In the genomic region with DNA sequence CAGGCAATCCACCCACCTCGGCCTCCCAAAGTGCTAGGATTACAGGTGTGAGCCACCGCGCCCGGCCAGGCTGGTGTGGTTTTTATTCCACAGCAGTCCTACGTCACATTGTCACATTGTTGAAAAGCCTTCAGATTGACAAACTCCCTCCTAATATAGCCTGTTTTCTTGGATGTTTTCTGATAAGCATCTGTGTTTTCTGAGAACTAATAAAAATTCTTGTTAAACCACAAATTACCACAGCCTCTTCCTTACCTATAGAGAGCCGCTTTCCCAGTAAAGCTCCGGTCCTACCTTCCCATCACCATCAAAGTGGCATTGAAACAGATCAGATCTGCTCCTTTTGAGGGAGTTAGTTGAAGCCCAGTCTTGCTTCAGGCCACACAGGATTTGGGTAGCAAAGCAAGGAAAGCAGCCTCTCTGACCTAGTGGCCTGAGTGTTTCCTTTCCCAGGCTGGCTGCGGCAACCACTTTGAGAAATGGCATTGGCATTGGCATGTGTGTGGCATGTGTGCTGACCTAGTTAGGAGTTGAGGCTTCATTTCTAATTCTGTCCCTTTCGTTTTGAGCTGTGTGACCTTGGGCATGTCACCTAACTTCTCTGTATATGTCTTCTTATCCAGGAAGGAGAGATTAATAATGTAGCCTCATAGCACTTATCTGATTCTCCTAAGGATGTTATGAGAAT, we compare ENCODE assay signal across 13 cellular contexts. TPM values are rescaled to one million over a fixed set of nuclear protein-coding genes. Genes with fewer than 3 reads are reported as not detected.
DNase-seq lines count a peak whose midpoint lies in the region; ATAC-seq and TF ChIP-seq lines count a peak whose summit lies in the region.
"Had no signal": no experiment of that assay in that cellular context is flagged by ENCODE, and none has a peak within 500 bp of the region (broad histone marks: within the 10 kb centered on the region; RNA-seq: fewer than 3 reads in every experiment).

No MANE protein-coding gene starts in this region.

- peak overlapping the region; percentile 12 for H3K4me3 ChIP-seq in OCI-LY1 (ENCODE audit: low read depth, low read length, poor library complexity, severe bottlenecking)
- H3K4me3 ChIP-seq in esophagus squamous epithelium, result no peak overlapping the region
- H3K4me3 ChIP-seq in parathyroid adenoma (ENCODE audit: low read depth, low read length), result no peak overlapping the region

- H3K27ac ChIP-seq in OCI-LY1 (ENCODE audit: low read depth, low read length, poor library complexity, severe bottlenecking) (peak overlapping the region; percentile 98), esophagus squamous epithelium (peak overlapping the region; percentile 8 to 90 (median 82)), parathyroid adenoma (peak overlapping the region; percentile 31), RWPE1 (no peak overlapping the region)

- WGBS in esophagus squamous epithelium, 2 donors, result 75 to 85% methylated on average over 9 of the region's 9 CpGs

- CTCF ChIA-PET in RWPE1 (lab: Yijun Ruan, JAX), result no interaction called here

- no peaks in the 10 kb centered on the region for H3F3A ChIP-seq in OCI-LY1 (ENCODE audit: insufficient read depth, low read length)

- in situ Hi-C loops in KBM-7 (cut with MboI; ENCODE audit: low pct_unique_long_range_greater_than_20kb, low sequenced_read_pairs), result no loop called here

- H3K9me3 ChIP-seq in OCI-LY1 (ENCODE audit: low read length), result no peaks in the 10 kb centered on the region
- no peaks in the 10 kb centered on the region for H3K9me3 ChIP-seq in esophagus squamous epithelium
- no peaks in the 10 kb centered on the region for H3K9me3 ChIP-seq in parathyroid adenoma (ENCODE audit: control insufficient read depth, low read length)

- TF ChIP-seq CTCF in OCI-LY1 (IDR thresholded peaks at IDR 0.05; ENCODE audit: low read length) (no peak), esophagus squamous epithelium (IDR thresholded peaks at IDR 0.05) (no peak), parathyroid adenoma (IDR thresholded peaks at IDR 0.05) (no peak), RWPE1 (conservative IDR thresholded peaks at IDR 0.05; ENCODE audit: low read depth) (no peak)

- H3K4me2 ChIP-seq in OCI-LY1 (ENCODE audit: low read length), result peak overlapping the region; percentile 77
- no peak overlapping the region for H3K4me2 ChIP-seq in parathyroid adenoma (ENCODE audit: low read length)

- POLR2A ChIA-PET in RWPE1 (lab: Yijun Ruan, JAX; ENCODE audit: low non-redundant PET), result no interaction called here

- no peaks in the 10 kb centered on the region for H3K79me2 ChIP-seq in OCI-LY1 (ENCODE audit: insufficient read depth, low read length)
- H3K79me2 ChIP-seq in parathyroid adenoma, result peaks cover 70% of the 10 kb centered on the region

- TF ChIP-seq POLR2A in esophagus squamous epithelium (IDR thresholded peaks at IDR 0.05), result no peak

- peak; percentile 69 for DNase-seq in A172 (ENCODE audit: low spot score)
- no peak for DNase-seq in esophagus squamous epithelium (lab: John Stamatoyannopoulos, UW)
- DNase-seq in stimulated activated CD8-positive, alpha-beta memory T cell treated with anti-CD3 and anti-CD28 coated beads, Interleukin-4, amount 100 ng/mL, for 48 hours, result no peak
- DNase-seq in KBM-7, result no peak
- DNase-seq in RWPE1 (ENCODE audit: low spot score), result no peak
- DNase-seq: activated CD4-positive, CD25-positive, alpha-beta regulatory T cell treated with anti-CD3 and anti-CD28 coated beads, Interleukin-2, amount 50 U/mL, for 72 hours; H7; NCI-H1105; NCI-H526 had no signal

- intact Hi-C loops in esophagus squamous epithelium (cut with DNase I), result no loop called here

- peaks cover 82% of the 10 kb centered on the region for H3K4me1 ChIP-seq in OCI-LY1 (ENCODE audit: insufficient read depth, low read length, severe bottlenecking)
- peaks cover 0 to 64% (median 43%) of the 10 kb centered on the region in 3 donors for H3K4me1 ChIP-seq in esophagus squamous epithelium
- H3K4me1 ChIP-seq in parathyroid adenoma, result peaks cover 17% of the 10 kb centered on the region

- H3K36me3 ChIP-seq in OCI-LY1 (ENCODE audit: insufficient read depth, low read length) (no peaks in the 10 kb centered on the region), esophagus squamous epithelium (no peaks in the 10 kb centered on the region), parathyroid adenoma (ENCODE audit: control insufficient read depth, insufficient read depth, low read length) (no peaks in the 10 kb centered on the region)

- H4K20me1 ChIP-seq in OCI-LY1 (ENCODE audit: insufficient read depth, low read length), result no peaks in the 10 kb centered on the region

- no peak for ATAC-seq in GM19324 (IDR thresholded peaks at IDR 0.05; ENCODE audit: low FRiP score, unreplicated experiment)
- ATAC-seq: sciatic nerve had no signal

- H3K9ac ChIP-seq in OCI-LY1 (ENCODE audit: low read length) (peak overlapping the region; percentile 32; the same call in 1 of the 2 replicates), parathyroid adenoma (no peak overlapping the region)

- H3K27me3 ChIP-seq in OCI-LY1 (ENCODE audit: insufficient read depth, low read length) (no peaks in the 10 kb centered on the region), esophagus squamous epithelium (no peaks in the 10 kb centered on the region), parathyroid adenoma (ENCODE audit: control insufficient read depth, insufficient read depth, low read length) (no peaks in the 10 kb centered on the region)

- no peaks in the 10 kb centered on the region for H3K9me2 ChIP-seq in OCI-LY1 (ENCODE audit: low read depth, low read length)

- H2AFZ ChIP-seq in OCI-LY1 (ENCODE audit: low read length), result no peak overlapping the region
- H2AFZ ChIP-seq in parathyroid adenoma, result no peak overlapping the region

RNA-seq across cellular contexts. Expression of a gene that starts 1.7 kb away (rescaled TPM):
- 139 and 149 TPM in 2 replicates for total RNA-seq in A172 (2014; rRNA removed; shearing (Covaris generic))
- total RNA-seq in esophagus squamous epithelium, result 10 to 100 TPM; 11.0 to 80.1 (median 19.4) TPM

RNA-seq across cellular contexts. Expression of a gene that starts 58.9 kb away (rescaled TPM):
- total RNA-seq in A172 (2014; rRNA removed; shearing (Covaris generic)), result 88.0 and 103 TPM in 2 replicates
- 10 to 100 TPM; 41.7 to 83.9 (median 59.4) TPM for total RNA-seq in esophagus squamous epithelium
